11 cellular contexts compared by ENCODE assay signal in genomic region chr4:26723216-26723615, GRCh38.
DNase-seq lines count a peak whose midpoint lies in the region; ATAC-seq and TF ChIP-seq lines count a peak whose summit lies in the region.
"Had no signal": no experiment of that assay in that cellular context is flagged by ENCODE, and none has a peak within 500 bp of the region (broad histone marks: within the 10 kb centered on the region; RNA-seq: fewer than 3 reads in every experiment).

No MANE protein-coding gene starts in this region.

- 94 to 97% (median 97%) methylated on average over 1 of the region's 1 CpG for WGBS in psoas muscle, 3 donors

- no peak overlapping the region for H3K4me3 Mint-ChIP-seq in activated CD8-positive, alpha-beta memory T cell treated with anti-CD3 and anti-CD28 coated beads, Interleukin-2, amount 10 ng/mL, durations not matched to agents 7 days and 5 days
- H3K4me3 Mint-ChIP-seq in stimulated activated effector memory CD8-positive, alpha-beta T cell treated with anti-CD3 and anti-CD28 coated beads, Interleukin-12 subunit alpha, Interleukin-12 subunit beta, amount 100 ng/mL, for 72 hours, result no peak overlapping the region
- H3K4me3 Mint-ChIP-seq: IgD-negative memory B cell had no signal

- H3K27ac Mint-ChIP-seq in activated CD8-positive, alpha-beta memory T cell treated with anti-CD3 and anti-CD28 coated beads, Interleukin-2, amount 10 ng/mL, durations not matched to agents 7 days and 5 days, result no peak overlapping the region
- no peak overlapping the region for H3K27ac Mint-ChIP-seq in stimulated activated effector memory CD8-positive, alpha-beta T cell treated with anti-CD3 and anti-CD28 coated beads, Interleukin-12 subunit alpha, Interleukin-12 subunit beta, amount 100 ng/mL, for 72 hours
- H3K27ac Mint-ChIP-seq: IgD-negative memory B cell had no signal

- TF ChIP-seq CTCF in psoas muscle (IDR thresholded peaks at IDR 0.05), result no peak

- no peak overlapping the region for H3K4me3 ChIP-seq in psoas muscle

- CTCF ChIA-PET in activated CD8-positive, alpha-beta memory T cell treated with anti-CD3 and anti-CD28 coated beads, Interleukin-2, amount 10 ng/mL, durations not matched to agents 7 days and 5 days (lab: Charles Lee), result interaction anchor here (1.4 kb wide), 1 partner anchor 140 kb away, joined by 3 read pairs; the partner anchor contains the start of gene TBC1D19

- H3K27ac ChIP-seq in psoas muscle, result no peak overlapping the region
- H3K27ac ChIP-seq: VCaP had no signal

- no peaks in the 10 kb centered on the region for H3K9me3 ChIP-seq in psoas muscle

- intact Hi-C loops in Right ventricle myocardium superior (cut with DNase I) (no loop called here), psoas muscle (cut with DNase I) (loop anchor here in 1 of 2 donors (5.0 kb wide), 1 partner anchor 289 kb away; no protein-coding TSS in a partner anchor)

- peaks cover 2% of the 10 kb centered on the region for H3K36me3 Mint-ChIP-seq in activated CD8-positive, alpha-beta memory T cell treated with anti-CD3 and anti-CD28 coated beads, Interleukin-2, amount 10 ng/mL, durations not matched to agents 7 days and 5 days
- H3K36me3 Mint-ChIP-seq in stimulated activated effector memory CD8-positive, alpha-beta T cell treated with anti-CD3 and anti-CD28 coated beads, Interleukin-12 subunit alpha, Interleukin-12 subunit beta, amount 100 ng/mL, for 72 hours, result peaks cover 8% of the 10 kb centered on the region

- no peaks in the 10 kb centered on the region for H3K36me3 ChIP-seq in psoas muscle (ENCODE audit: insufficient read depth in 1 of 2, low read depth in 1 of 2)

- H3K9me3 Mint-ChIP-seq in activated CD8-positive, alpha-beta memory T cell treated with anti-CD3 and anti-CD28 coated beads, Interleukin-2, amount 10 ng/mL, durations not matched to agents 7 days and 5 days (ENCODE audit: low read depth), result no peaks in the 10 kb centered on the region
- H3K9me3 Mint-ChIP-seq in stimulated activated effector memory CD8-positive, alpha-beta T cell treated with anti-CD3 and anti-CD28 coated beads, Interleukin-12 subunit alpha, Interleukin-12 subunit beta, amount 100 ng/mL, for 72 hours, result no peaks in the 10 kb centered on the region
- H3K9me3 Mint-ChIP-seq: IgD-negative memory B cell had no signal

- H3K27me3 ChIP-seq in psoas muscle (ENCODE audit: insufficient read depth in 3 of 3, low read length in 2 of 3), result no peaks in the 10 kb centered on the region

- H3K27me3 Mint-ChIP-seq in activated CD8-positive, alpha-beta memory T cell treated with anti-CD3 and anti-CD28 coated beads, Interleukin-2, amount 10 ng/mL, durations not matched to agents 7 days and 5 days, result no peaks in the 10 kb centered on the region
- H3K27me3 Mint-ChIP-seq: IgD-negative memory B cell had no signal

- ATAC-seq in activated CD8-positive, alpha-beta memory T cell treated with anti-CD3 and anti-CD28 coated beads, Interleukin-2, amount 10 ng/mL, durations not matched to agents 7 days and 5 days, result peak; percentile 65
- ATAC-seq in GM21786 (IDR thresholded peaks at IDR 0.05; ENCODE audit: unreplicated experiment) (peak; percentile 99), HG03432 (IDR thresholded peaks at IDR 0.05; ENCODE audit: unreplicated experiment) (peak; percentile 98), Right ventricle myocardium superior (ENCODE audit: poor library complexity) (no peak), psoas muscle (no peak)
- peak; percentile 97 for ATAC-seq in stimulated activated effector memory CD8-positive, alpha-beta T cell treated with anti-CD3 and anti-CD28 coated beads, Interleukin-12 subunit alpha, Interleukin-12 subunit beta, amount 100 ng/mL, for 72 hours

- peak; percentile 69 for DNase-seq in activated CD8-positive, alpha-beta memory T cell treated with anti-CD3 and anti-CD28 coated beads, Interleukin-2, amount 10 ng/mL, durations not matched to agents 7 days and 5 days
- DNase-seq in activated CD8-positive, alpha-beta memory T cell treated with anti-CD3 and anti-CD28 coated beads, Interleukin-2, amount 50 U/mL, for 48 hours, result no peak
- peak in 1 of 2 donors; percentile 67 for DNase-seq in stimulated activated effector memory CD8-positive, alpha-beta T cell treated with anti-CD3 and anti-CD28 coated beads, Interleukin-12 subunit alpha, Interleukin-12 subunit beta, amount 100 ng/mL, for 72 hours (ENCODE audit: low spot score in 2 of 2)
- DNase-seq in Right ventricle myocardium superior, result no peak
- DNase-seq in NCI-H1694 (lab: John Stamatoyannopoulos, UW), result no peak
- no peak for DNase-seq in psoas muscle
- DNase-seq: amygdala had no signal

- H3K4me1 ChIP-seq in psoas muscle, result peaks cover 10% of the 10 kb centered on the region

- peaks cover 12% of the 10 kb centered on the region for H3K4me1 Mint-ChIP-seq in activated CD8-positive, alpha-beta memory T cell treated with anti-CD3 and anti-CD28 coated beads, Interleukin-2, amount 10 ng/mL, durations not matched to agents 7 days and 5 days
- H3K4me1 Mint-ChIP-seq in stimulated activated effector memory CD8-positive, alpha-beta T cell treated with anti-CD3 and anti-CD28 coated beads, Interleukin-12 subunit alpha, Interleukin-12 subunit beta, amount 100 ng/mL, for 72 hours, result peaks cover 23% of the 10 kb centered on the region

Comparison
In these comparisons a context has a peak if more than half of its experiments do, and no peak if none do; other contexts are left out.
1. ATAC-seq: peak in activated CD8-positive, alpha-beta memory T cell treated with anti-CD3 and anti-CD28 coated beads, Interleukin-2, amount 10 ng/mL, durations not matched to agents 7 days and 5 days (single experiment), GM21786 (single experiment), HG03432 (single experiment) and stimulated activated effector memory CD8-positive, alpha-beta T cell treated with anti-CD3 and anti-CD28 coated beads, Interleukin-12 subunit alpha, Interleukin-12 subunit beta, amount 100 ng/mL, for 72 hours (single experiment); none in Right ventricle myocardium superior (single experiment) and psoas muscle (0 of 4).